ENCODE assay signal across 2 cellular contexts in the genomic region with DNA sequence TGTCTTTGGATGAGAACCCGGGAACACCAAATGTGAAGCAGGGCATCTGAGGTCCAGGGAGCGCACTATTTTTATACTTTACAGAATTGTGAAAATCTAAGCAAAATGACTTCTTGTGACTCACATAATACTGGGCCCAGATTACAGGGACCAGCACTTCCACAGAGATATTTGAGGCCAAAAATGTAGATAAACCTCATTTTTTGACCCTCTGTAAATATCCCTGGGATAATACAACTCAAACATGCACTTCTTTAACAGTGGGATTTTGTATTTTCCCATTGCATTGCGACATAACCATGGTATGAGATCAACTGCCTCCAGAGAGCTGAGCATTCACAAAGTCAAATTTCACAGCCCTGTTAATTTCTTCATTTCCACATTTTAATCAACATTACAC.
TF ChIP-seq lines count a peak whose summit lies in the region.

No MANE protein-coding gene starts in this region.

TF ChIP-seq in HepG2, 621 proteins besides CTCF, POLR2A, EP300 and RAD21:
- TF ChIP-seq CEBPB (IDR thresholded peaks at IDR 0.05; ENCODE audit: borderline replicate concordance, low read depth, low read length), result peak; percentile 24; the same call in 1 of the 2 replicates
- TF ChIP-seq ZNF746 (CRISPR knock-in tag; IDR thresholded peaks at IDR 0.05), result no peak

TF ChIP-seq in H1, 55 proteins besides CTCF, POLR2A, EP300 and RAD21:
- TF ChIP-seq TAF1 (IDR thresholded peaks at IDR 0.05; ENCODE audit: low read depth, low read length) (no peak), CEBPB (IDR thresholded peaks at IDR 0.05; ENCODE audit: low read depth, low read length) (peak; percentile 72), TAF7 (optimal IDR thresholded peaks at IDR 0.05; ENCODE audit: borderline replicate concordance, low read depth, low read length) (no peak), POU5F1 (IDR thresholded peaks at IDR 0.05; ENCODE audit: low read depth, low read length) (no peak)
